In genomic region chr9:35798658-35799366, GRCh38 we compare ENCODE assay signal across 10 cellular contexts. TPM values are rescaled to one million over a fixed set of nuclear protein-coding genes. Genes with fewer than 3 reads are reported as not detected.
DNase-seq lines count a peak whose midpoint lies in the region; ATAC-seq and TF ChIP-seq lines count a peak whose summit lies in the region.
"Had no signal": no experiment of that assay in that cellular context is flagged by ENCODE, and none has a peak within 500 bp of the region (broad histone marks: within the 10 kb centered on the region; RNA-seq: fewer than 3 reads in every experiment).

No MANE protein-coding gene starts in this region.

- CTCF ChIA-PET in A673 (lab: Charles Lee) = no interaction called here

- no peak overlapping the region for H3K27ac ChIP-seq in left lung
- H3K27ac ChIP-seq in A673 (ENCODE audit: low read depth, low read length, poor library complexity, severe bottlenecking) = no peak overlapping the region
- H3K27ac ChIP-seq: vagina had no signal

- TF ChIP-seq CTCF in left lung (IDR thresholded peaks at IDR 0.05) = no peak
- TF ChIP-seq CTCF in A673 (conservative IDR thresholded peaks at IDR 0.05; ENCODE audit: low read depth, low read length) = no peak

- no peaks in the 10 kb centered on the region for H3K27me3 ChIP-seq in left lung
- no peaks in the 10 kb centered on the region for H3K27me3 ChIP-seq in A673 (replicated peaks; ENCODE audit: insufficient read depth, low read depth, low read length, poor library complexity)
- H3K27me3 ChIP-seq: vagina had no signal

- H3K36me3 ChIP-seq in left lung (peaks cover 0 to 19% of the 10 kb centered on the region in 2 donors), A673 (ENCODE audit: insufficient read depth, low read length, poor library complexity, severe bottlenecking) (peaks cover 5% of the 10 kb centered on the region)

- POLR2A ChIA-PET in A673 (lab: Charles Lee; ENCODE audit: low non-redundant PET) = no interaction called here

- intact Hi-C loops in left lung (cut with DNase I) = no loop called here
- intact Hi-C loops in A673 (cut with micrococcal nuclease; ENCODE audit: unreplicated experiment) = loop anchor here (10.0 kb wide), 1 partner anchor 226 kb away; no protein-coding TSS in a partner anchor

- no TSS peak for BruUV-seq in A673 (replicated peaks; lab: Mats Ljungman, UMichigan)

- H3K4me3 ChIP-seq in left lung (no peak overlapping the region), A673 (ENCODE audit: low read depth, low read length, poor library complexity, severe bottlenecking) (no peak overlapping the region)
- H3K4me3 ChIP-seq: vagina had no signal

- H3K4me1 ChIP-seq in left lung (peaks cover 0 to 2% of the 10 kb centered on the region in 2 donors), A673 (ENCODE audit: insufficient read depth, low read length, poor library complexity, severe bottlenecking) (no peaks in the 10 kb centered on the region)

- ATAC-seq in HG02610 (IDR thresholded peaks at IDR 0.05; ENCODE audit: unreplicated experiment) (peak; percentile 76), left lung (peak; percentile 23), GM18519 (IDR thresholded peaks at IDR 0.05; ENCODE audit: low FRiP score, unreplicated experiment) (no peak)

- no peaks in the 10 kb centered on the region for H3K9me3 ChIP-seq in left lung
- H3K9me3 ChIP-seq in A673 (ENCODE audit: low read depth, low read length, poor library complexity, severe bottlenecking) = no peaks in the 10 kb centered on the region
- H3K9me3 ChIP-seq: vagina had no signal

- DNase-seq in AG08396 (ENCODE audit: low spot score) (peak; percentile 39), left lung (no peak), A673 (ENCODE audit: low spot score) (no peak), NCI-H187 treated with DMSO at 0.1 percent for 48 hours (lab: John Stamatoyannopoulos, UW) (no peak), NCI-H2029 (lab: John Stamatoyannopoulos, UW) (no peak)
- DNase-seq in activated T-cell treated with anti-CD3 and anti-CD28 coated beads, Interleukin-2, amount 50 U/mL, for 48 hours = peak; percentile 62 to 66
- DNase-seq: DND-41 had no signal

RNA-seq across cellular contexts. Expression of gene NPR2, which starts 7.4 kb away (rescaled TPM):
- total RNA-seq in left lung = 10 to 100 TPM; 17.6 to 21.9 TPM
- 4.7 and 9.1 TPM in 2 replicates for total RNA-seq in A673 (2021)

RNA-seq across cellular contexts. Expression of gene SPAG8, which starts 13.2 kb away (rescaled TPM):
- total RNA-seq in left lung = 1 to 10 TPM; 1.8 to 6.2 TPM
- 1.1 and 1.4 TPM in 2 replicates for total RNA-seq in A673 (2021)
- total RNA-seq: vagina had no signal

RNA-seq across cellular contexts. Expression of gene HINT2, which starts 16.0 kb away (rescaled TPM):
- 10 to 100 TPM; 29.3 to 45.3 TPM for total RNA-seq in left lung
- total RNA-seq in A673 (2021) = 51.5 and 68.9 TPM in 2 replicates

RNA-seq across cellular contexts. Expression of gene FAM221B, which starts 29.7 kb away (rescaled TPM):
- total RNA-seq in left lung = not detected
- not detected in 2 replicates for total RNA-seq in A673 (2021)
- total RNA-seq: vagina had no signal

RNA-seq across cellular contexts. Expression of gene TMEM8B, which starts 30.2 kb away (rescaled TPM):
- total RNA-seq in left lung (10 to 100 TPM in 1 of 2 donors, 1 to 10 TPM in 1; 6.4 to 12.7 TPM), A673 (2021) (6.9 and 10.9 TPM in 2 replicates)

Comparison
In these comparisons a context has a peak if more than half of its experiments do, and no peak if none do; other contexts are left out.
1. DNase-seq: peak in AG08396 (single experiment) and activated T-cell treated with anti-CD3 and anti-CD28 coated beads, Interleukin-2, amount 50 U/mL, for 48 hours (2 of 2); none in left lung (0 of 2), A673 (single experiment), NCI-H187 treated with DMSO at 0.1 percent for 48 hours (single experiment) and NCI-H2029 (single experiment).